8 cellular contexts compared by ENCODE assay signal in the genomic region with DNA sequence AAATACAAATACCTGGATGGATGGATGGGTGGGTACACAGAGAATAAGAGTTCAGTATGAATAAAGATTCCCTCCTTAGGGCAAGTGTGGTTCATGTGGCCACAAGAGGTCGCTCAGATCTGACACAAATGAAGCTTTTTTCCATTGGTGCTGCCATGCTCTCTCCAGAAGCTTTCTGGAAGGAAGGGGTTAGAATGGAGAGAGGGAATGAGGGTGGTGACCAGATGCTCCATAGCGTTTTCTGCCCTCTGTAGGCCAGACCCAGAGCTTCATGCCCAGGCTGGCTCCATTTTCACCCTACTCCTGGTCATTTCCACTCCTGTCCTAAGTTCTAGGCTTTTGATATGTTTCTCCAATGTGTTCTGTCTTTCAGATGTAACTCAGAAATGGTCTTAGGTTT. TPM values are rescaled to one million over a fixed set of nuclear protein-coding genes. Genes with fewer than 3 reads are reported as not detected.
DNase-seq lines count a peak whose midpoint lies in the region; ATAC-seq, FAIRE-seq and TF ChIP-seq lines count a peak whose summit lies in the region.

No MANE protein-coding gene starts in this region.

- peak; percentile 71 for TF ChIP-seq CTCF in astrocyte of the spinal cord (IDR thresholded peaks at IDR 0.05; ENCODE audit: low read depth, low read length)

- H3K4me3 ChIP-seq in astrocyte of the spinal cord (ENCODE audit: low read depth, low read length), result no peak overlapping the region
- H3K4me3 ChIP-seq in small intestine (ENCODE audit: low read depth in 1 of 2, low read length in 2 of 2), result no peak overlapping the region

- H3K27me3 ChIP-seq in small intestine (ENCODE audit: control insufficient read depth in 2 of 2, insufficient read depth in 2 of 2, low read length in 2 of 2), result peaks cover 0 to under 1% of the 10 kb centered on the region in 2 donors

- ATAC-seq in Right ventricle myocardium inferior (peak; percentile 83), HG03045 (IDR thresholded peaks at IDR 0.05; ENCODE audit: unreplicated experiment) (no peak)

- FAIRE-seq in small intestine (lab: Jason Lieb, UNC), result no peak

- no peaks in the 10 kb centered on the region for H3K36me3 ChIP-seq in small intestine (ENCODE audit: control insufficient read depth in 2 of 2, insufficient read depth in 2 of 2, low read length in 2 of 2)

- WGBS in small intestine, 3 donors, result 0 to 5% (median 3%) methylated on average over 2 of the region's 2 CpGs

- in situ Hi-C loops in astrocyte of the spinal cord (cut with HindIII; ENCODE audit: low sequenced_read_pairs), result loop anchor here (25.0 kb wide), 1 partner anchor 88 kb away; no protein-coding TSS in a partner anchor

- intact Hi-C loops in Right ventricle myocardium inferior (cut with DNase I), result loop anchor here (1.0 to 2.0 kb wide), 3 partner anchors 92 to 208 kb away; a partner anchor contains a TSS
- intact Hi-C loops in cardiac septum (cut with DNase I), result loop anchor here (1.0 to 10.0 kb wide), 4 partner anchors 93 to 634 kb away; a partner anchor contains a TSS

- no peaks in the 10 kb centered on the region for H3K9me3 ChIP-seq in small intestine (ENCODE audit: control insufficient read depth, low read depth)

- H3K27ac ChIP-seq in small intestine (ENCODE audit: low read depth in 1 of 2, low read length in 1 of 2), result no peak overlapping the region

- no peak for DNase-seq in Right ventricle myocardium inferior (ENCODE audit: missing footprints)
- DNase-seq in cardiac septum (ENCODE audit: low spot score), result no peak
- peak; percentile 72 to 94 (median 92) for DNase-seq in NCI-H1417 (lab: John Stamatoyannopoulos, UW)
- DNase-seq in SK-N-DZ (ENCODE audit: low spot score), result peak; percentile 81
- peak; percentile 84 for DNase-seq in astrocyte of the spinal cord (ENCODE audit: low read depth, low spot score)
- peak; percentile 27 to 48 for DNase-seq in hippocampal formation (lab: John Stamatoyannopoulos, UW)
- DNase-seq in small intestine, result peak; percentile 82

- no peaks in the 10 kb centered on the region for H3K4me1 ChIP-seq in small intestine (ENCODE audit: control insufficient read depth in 2 of 2, insufficient read depth in 1 of 2, low read depth in 1 of 2, low read length in 1 of 2)

RNA-seq across cellular contexts. Expression of a gene that starts 3.3 kb away (rescaled TPM):
- total RNA-seq in Right ventricle myocardium inferior (0.57 TPM), cardiac septum (0.16 TPM)
- not detected in 2 replicates for polyA plus RNA-seq in SK-N-DZ (2014; cell fraction: cytosol; rRNA removed)
- polyA plus RNA-seq in SK-N-DZ (2014; cell fraction: nucleus; rRNA removed), result not detected in 2 replicates
- under 1 TPM in 2 of 3 donors, not detected in 1; 0.40 to 0.81 TPM for polyA plus RNA-seq in small intestine

RNA-seq across cellular contexts. Expression of a gene that starts 18.1 kb away (rescaled TPM):
- total RNA-seq in Right ventricle myocardium inferior, result 21.3 TPM
- total RNA-seq in cardiac septum, result 12.7 TPM
- polyA plus RNA-seq in SK-N-DZ (2014; cell fraction: cytosol; rRNA removed), result 0.57 and 2.5 TPM in 2 replicates
- polyA plus RNA-seq in SK-N-DZ (2014; cell fraction: nucleus; rRNA removed), result 2.0 TPM in 2 replicates
- polyA plus RNA-seq in small intestine, result 100 to 1,000 TPM in 1 of 3 donors, 10 to 100 TPM in 2; 83.5 to 128 (median 87.2) TPM

RNA-seq across cellular contexts. Expression of a gene that starts 27.8 kb away (rescaled TPM):
- 1.6 TPM for total RNA-seq in Right ventricle myocardium inferior
- 1.5 TPM for total RNA-seq in cardiac septum
- not detected in 2 replicates for polyA plus RNA-seq in SK-N-DZ (2014; cell fraction: cytosol; rRNA removed)
- polyA plus RNA-seq in SK-N-DZ (2014; cell fraction: nucleus; rRNA removed), result not detected in 2 replicates
- 1 to 10 TPM in 2 of 3 donors, under 1 TPM in 1; 0.89 to 4.6 (median 4.4) TPM for polyA plus RNA-seq in small intestine

Comparison
In these comparisons a context has a peak if more than half of its experiments do, and no peak if none do; other contexts are left out.
1. DNase-seq: peak in NCI-H1417 (3 of 3), SK-N-DZ (single experiment), astrocyte of the spinal cord (single experiment), hippocampal formation (2 of 2) and small intestine (single experiment); none in Right ventricle myocardium inferior (single experiment) and cardiac septum (single experiment).